24 cellular contexts compared by ENCODE assay signal in genomic region chr3:47741925-47742324, GRCh38. TPM values are rescaled to one million over a fixed set of nuclear protein-coding genes. Genes with fewer than 3 reads are reported as not detected.
DNase-seq lines count a peak whose midpoint lies in the region; ATAC-seq, FAIRE-seq and TF ChIP-seq lines count a peak whose summit lies in the region.
"Had no signal": no experiment of that assay in that cellular context is flagged by ENCODE, and none has a peak within 500 bp of the region (broad histone marks: within the 10 kb centered on the region; RNA-seq: fewer than 3 reads in every experiment).

No MANE protein-coding gene starts in this region.

- BruUV-seq in Panc1 (replicated peaks; lab: Mats Ljungman, UMichigan) = TSS peak; percentile 25

- H3K27ac ChIP-seq in Panc1 (ENCODE audit: low read length) = no peak overlapping the region
- H3K27ac ChIP-seq: thoracic aorta had no signal

- intact Hi-C loops in Panc1 (cut with micrococcal nuclease; ENCODE audit: unreplicated experiment) (no loop called here), mucosa of descending colon (cut with DNase I, micrococcal nuclease) (no loop called here)

- FAIRE-seq in GM12892 (lab: Jason Lieb, UNC) = peak; percentile 51
- FAIRE-seq in GM19239 (lab: Jason Lieb, UNC) = peak; percentile 89
- FAIRE-seq: keratinocyte had no signal

- H3K27me3 Mint-ChIP-seq in naive thymus-derived CD8-positive, alpha-beta T cell = no peaks in the 10 kb centered on the region
- H3K27me3 Mint-ChIP-seq: central memory CD8-positive, alpha-beta T cell; progenitor cell of endocrine pancreas had no signal

- in situ Hi-C loops in Panc1 (cut with HindIII; ENCODE audit: low pct_unique_long_range_greater_than_20kb, low sequenced_read_pairs) = no loop called here

- no peaks in the 10 kb centered on the region for H3K9me3 ChIP-seq in Panc1 (ENCODE audit: control insufficient read depth, insufficient read depth, low read depth, low read length)
- no peaks in the 10 kb centered on the region for H3K9me3 ChIP-seq in mucosa of descending colon
- H3K9me3 ChIP-seq: heart right ventricle, thoracic aorta had no signal

- H3K36me3 Mint-ChIP-seq in naive thymus-derived CD8-positive, alpha-beta T cell = peaks cover 0 to 55% (median 9%) of the 10 kb centered on the region in 3 donors

- ATAC-seq in HG02759 (IDR thresholded peaks at IDR 0.05; ENCODE audit: unreplicated experiment) (peak; percentile 67), Panc1 (no peak), GM21529 (IDR thresholded peaks at IDR 0.05; ENCODE audit: unreplicated experiment) (no peak), mucosa of descending colon (no peak)
- no peak for ATAC-seq in naive thymus-derived CD8-positive, alpha-beta T cell

- H3K4me1 ChIP-seq in Panc1 (ENCODE audit: control insufficient read depth, insufficient read depth, low read length) (no peaks in the 10 kb centered on the region), mucosa of descending colon (ENCODE audit: low read depth) (no peaks in the 10 kb centered on the region)

- TF ChIP-seq CTCF in Panc1 (IDR thresholded peaks at IDR 0.05) (no peak), mucosa of descending colon (IDR thresholded peaks at IDR 0.05) (no peak)

- no peak for DNase-seq in GM12892 (ENCODE audit: insufficient read length)
- DNase-seq in GM19239 (ENCODE audit: insufficient read length, low spot score) = peak; percentile 28
- no peak for DNase-seq in Panc1 (ENCODE audit: low read depth, low spot score)
- DNase-seq in naive thymus-derived CD8-positive, alpha-beta T cell = no peak
- DNase-seq in iPS-NIHi7 (ENCODE audit: extremely low spot score) = no peak
- no peak for DNase-seq in mucosa of descending colon
- DNase-seq: activated CD4-positive, CD25-positive, alpha-beta regulatory T cell treated with anti-CD3 and anti-CD28 coated beads, Interleukin-2, amount 50 U/mL, for 72 hours; activated gamma-delta T cell; effector CD8-positive, alpha-beta T cell; GOT3; IMR-90; NCI-H2029 treated with DMSO at 0.1 percent for 48 hours; NCI-H526 treated with DMSO at 0.1 percent for 48 hours; stimulated activated CD4-positive, alpha-beta T cell treated with anti-CD3 and anti-CD28 coated beads, Interleukin-4, amount 100 ng/mL, for 4 hours had no signal

- TF ChIP-seq POLR2A in GM12892 (IDR thresholded peaks at IDR 0.05; ENCODE audit: low read depth, low read length) = no peak

- H3K36me3 ChIP-seq in Panc1 (ENCODE audit: control insufficient read depth, insufficient read depth, low read length) (peaks cover 4% of the 10 kb centered on the region; the same call in 1 of the 2 replicates), mucosa of descending colon (ENCODE audit: low read depth) (no peaks in the 10 kb centered on the region)
- H3K36me3 ChIP-seq: thoracic aorta had no signal

- CTCF ChIA-PET in Panc1 (lab: Charles Lee) = no interaction called here

- H3K27me3 ChIP-seq in Panc1 (ENCODE audit: control insufficient read depth, insufficient read depth, low read length) = no peaks in the 10 kb centered on the region
- H3K27me3 ChIP-seq: heart right ventricle had no signal

- H3K4me3 Mint-ChIP-seq in naive thymus-derived CD8-positive, alpha-beta T cell = no peak overlapping the region
- H3K4me3 Mint-ChIP-seq: central memory CD8-positive, alpha-beta T cell; nephron; T-helper 2 cell treated with Interferon-gamma antibody and Interleukin-4, amounts not matched to agents 5 μg/mL and 100 μg/mL, for 36 hours had no signal

- H3K4me3 ChIP-seq in Panc1 (ENCODE audit: low read depth in 2 of 2, low read length in 2 of 2) = no peak overlapping the region
- no peak overlapping the region for H3K4me3 ChIP-seq in mucosa of descending colon
- H3K4me3 ChIP-seq: heart right ventricle, smooth muscle cell, thoracic aorta had no signal

- peak overlapping the region in 1 of 10 donors; percentile 32 for H3K27ac Mint-ChIP-seq in naive thymus-derived CD8-positive, alpha-beta T cell
- H3K27ac Mint-ChIP-seq: nephron; progenitor cell of endocrine pancreas; T-helper 2 cell treated with Interferon-gamma antibody and Interleukin-4, amounts not matched to agents 5 μg/mL and 100 μg/mL, for 36 hours had no signal

- H3K9me3 Mint-ChIP-seq in naive thymus-derived CD8-positive, alpha-beta T cell = no peaks in the 10 kb centered on the region
- H3K9me3 Mint-ChIP-seq: central memory CD8-positive, alpha-beta T cell; nephron; T-helper 2 cell treated with Interferon-gamma antibody and Interleukin-4, amounts not matched to agents 5 μg/mL and 100 μg/mL, for 36 hours had no signal

- peaks cover 4 to 40% (median 24%) of the 10 kb centered on the region in 4 donors for H3K4me1 Mint-ChIP-seq in naive thymus-derived CD8-positive, alpha-beta T cell
- H3K4me1 Mint-ChIP-seq: nephron had no signal

- POLR2A ChIA-PET in Panc1 (lab: Charles Lee) = no interaction called here
- POLR2A ChIA-PET in naive thymus-derived CD8-positive, alpha-beta T cell (lab: Charles Lee) = no interaction called here

RNA-seq across cellular contexts. Expression of gene SMARCC1, which starts 39.8 kb away (rescaled TPM):
- 55.1 TPM for polyA plus RNA-seq in GM12892 (2012; ENCODE audit: missing spikeins)
- 84.2 TPM for total RNA-seq in Panc1 (2021; ENCODE audit: unreplicated experiment)
- 45.4 TPM for polyA plus RNA-seq in Panc1 (2012; ENCODE audit: insufficient read length)
- total RNA-seq in naive thymus-derived CD8-positive, alpha-beta T cell = 100 to 1,000 TPM in 1 of 2 experiments, 10 to 100 TPM in 1; 99.6 to 111 TPM
- 10 to 100 TPM; 57.7 to 67.0 (median 65.6) TPM for polyA plus RNA-seq in naive thymus-derived CD8-positive, alpha-beta T cell
- total RNA-seq in mucosa of descending colon = 100 to 1,000 TPM in 1 of 3 donors, 10 to 100 TPM in 2; 61.5 to 117 (median 71.5) TPM
